1 cellular context compared by ENCODE assay signal in genomic region chr3:182226995-182227394, GRCh38.
TF ChIP-seq lines count a peak whose summit lies in the region.

No MANE protein-coding gene starts in this region.

TF ChIP-seq in HepG2, 621 proteins besides CTCF, POLR2A, EP300 and RAD21 (continued from another document):
- no peak for TF ChIP-seq HNF1A (IDR thresholded peaks at IDR 0.05; ENCODE audit: low read depth)
- TF ChIP-seq HNF1A (CRISPR knock-in tag; IDR thresholded peaks at IDR 0.05; ENCODE audit: borderline replicate concordance) = no peak
- no peak for TF ChIP-seq ZNF597 (CRISPR knock-in tag; IDR thresholded peaks at IDR 0.05)
- TF ChIP-seq SRSF1 (optimal IDR thresholded peaks at IDR 0.05; ENCODE audit: low read depth, low read length) = no peak
- no peak for TF ChIP-seq HNRNPK (IDR thresholded peaks at IDR 0.05; ENCODE audit: low read depth, low read length, poor library complexity, severe bottlenecking)
- no peak for TF ChIP-seq ATM (IDR thresholded peaks at IDR 0.05; ENCODE audit: borderline replicate concordance)
- no peak for TF ChIP-seq ZNF407 (CRISPR knock-in tag; IDR thresholded peaks at IDR 0.05; ENCODE audit: not compliant biosample characterization)
- no peak for TF ChIP-seq BRF2 (CRISPR knock-in tag; IDR thresholded peaks at IDR 0.05)
